8 cellular contexts compared by ENCODE assay signal in the genomic region with DNA sequence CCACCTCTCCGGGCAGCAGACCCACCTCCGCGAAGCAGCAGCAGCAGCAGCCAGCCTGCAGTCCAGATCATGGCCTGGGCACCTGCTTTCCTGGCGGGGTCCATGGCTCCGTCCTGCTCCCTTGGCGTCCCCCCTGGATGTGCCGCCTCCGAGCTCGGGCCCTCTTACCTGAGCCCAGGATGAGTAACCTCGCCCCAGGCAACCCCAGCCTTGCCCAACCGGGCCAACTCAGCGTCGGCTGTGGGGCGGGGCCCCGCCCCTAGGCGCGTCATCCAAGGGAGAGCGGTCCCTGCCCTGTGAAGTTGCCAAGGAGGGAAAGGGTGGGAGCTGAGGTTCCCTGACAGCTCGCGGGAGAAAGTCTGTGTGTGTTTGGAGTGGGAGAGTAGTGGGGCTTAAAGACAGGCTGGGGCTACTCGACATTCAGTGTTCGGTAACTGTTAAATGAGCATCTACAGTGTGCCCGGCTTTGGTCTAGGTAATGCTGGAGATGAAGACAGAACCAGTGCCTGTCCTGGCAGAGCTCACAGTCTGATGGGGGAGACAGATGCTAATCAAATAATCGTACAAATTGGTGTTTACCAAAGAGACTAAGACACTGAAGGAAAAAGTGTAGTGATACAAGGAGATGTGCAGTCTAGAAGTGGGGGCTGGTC. TPM values are rescaled to one million over a fixed set of nuclear protein-coding genes. Genes with fewer than 3 reads are reported as not detected.
DNase-seq lines count a peak whose midpoint lies in the region; ATAC-seq and TF ChIP-seq lines count a peak whose summit lies in the region.

LYPD3 (minus strand) TSS at position 141 of the 653 bp plus-strand sequence; CDS start at position 104, 37 bp downstream.

- no peaks in the 10 kb centered on the region for H3K9me3 Mint-ChIP-seq in activated CD8-positive, alpha-beta memory T cell treated with anti-CD3 and anti-CD28 coated beads, Interleukin-2, amount 10 ng/mL, durations not matched to agents 7 days and 5 days (ENCODE audit: low read depth)

- H3K9me3 ChIP-seq in tibial nerve = no peaks in the 10 kb centered on the region

- H3K36me3 ChIP-seq in kidney epithelial cell (ENCODE audit: control insufficient read depth, insufficient read depth, low read length) (no peaks in the 10 kb centered on the region), tibial nerve (peaks cover 0 to 8% (median 0%) of the 10 kb centered on the region in 3 donors)

- H3K27me3 ChIP-seq in kidney epithelial cell (ENCODE audit: control insufficient read depth, insufficient read depth, low read length) = peaks cover 5% of the 10 kb centered on the region
- no peaks in the 10 kb centered on the region for H3K27me3 ChIP-seq in tibial nerve

- no peak for TF ChIP-seq CTCF in kidney epithelial cell (IDR thresholded peaks at IDR 0.05; ENCODE audit: insufficient read depth, low read length, poor library complexity, severe bottlenecking)
- TF ChIP-seq CTCF in tibial nerve (IDR thresholded peaks at IDR 0.05) = no peak

- peak within 1 kb of the TSS; percentile 84 to 98 (median 92) for H3K27ac ChIP-seq in tibial nerve

- H3K27me3 Mint-ChIP-seq in activated CD8-positive, alpha-beta memory T cell treated with anti-CD3 and anti-CD28 coated beads, Interleukin-2, amount 10 ng/mL, durations not matched to agents 7 days and 5 days = peaks cover 4% of the 10 kb centered on the region

- H3K4me3 Mint-ChIP-seq in activated CD8-positive, alpha-beta memory T cell treated with anti-CD3 and anti-CD28 coated beads, Interleukin-2, amount 10 ng/mL, durations not matched to agents 7 days and 5 days = peak within 1 kb of the TSS; percentile 90

- H3K27ac Mint-ChIP-seq in activated CD8-positive, alpha-beta memory T cell treated with anti-CD3 and anti-CD28 coated beads, Interleukin-2, amount 10 ng/mL, durations not matched to agents 7 days and 5 days = peak within 1 kb of the TSS; percentile 41

- DNase-seq in activated CD8-positive, alpha-beta memory T cell treated with anti-CD3 and anti-CD28 coated beads, Interleukin-2, amount 10 ng/mL, durations not matched to agents 7 days and 5 days = no peak
- DNase-seq in activated CD8-positive, alpha-beta memory T cell treated with anti-CD3 and anti-CD28 coated beads for 24 hours = no peak
- peak; percentile 34 for DNase-seq in amniotic epithelial cell (ENCODE audit: low read depth)
- peak; percentile 19 for DNase-seq in kidney epithelial cell (ENCODE audit: low read depth)
- DNase-seq in tibial nerve (ENCODE audit: low spot score in 2 of 2) = no peak
- no peak for DNase-seq in SW 1271 (lab: John Stamatoyannopoulos, UW)

- ATAC-seq in activated CD8-positive, alpha-beta memory T cell treated with anti-CD3 and anti-CD28 coated beads, Interleukin-2, amount 10 ng/mL, durations not matched to agents 7 days and 5 days = no peak
- no peak for ATAC-seq in HG02610 (IDR thresholded peaks at IDR 0.05; ENCODE audit: unreplicated experiment)
- no peak for ATAC-seq in HG02973 (IDR thresholded peaks at IDR 0.05; ENCODE audit: unreplicated experiment)

- no peaks in the 10 kb centered on the region for H3K36me3 Mint-ChIP-seq in activated CD8-positive, alpha-beta memory T cell treated with anti-CD3 and anti-CD28 coated beads, Interleukin-2, amount 10 ng/mL, durations not matched to agents 7 days and 5 days

- TF ChIP-seq EP300 in tibial nerve (IDR thresholded peaks at IDR 0.05) = no peak

- H3K4me1 ChIP-seq in tibial nerve = peaks cover 0 to 22% (median 6%) of the 10 kb centered on the region in 4 donors

- TF ChIP-seq POLR2A in tibial nerve (IDR thresholded peaks at IDR 0.05) = no peak

- H3K4me3 ChIP-seq in kidney epithelial cell (ENCODE audit: low read depth, low read length) (no peak within 1 kb of the TSS), tibial nerve (peak within 1 kb of the TSS; percentile 50 to 80 (median 64))

- H3K4me1 Mint-ChIP-seq in activated CD8-positive, alpha-beta memory T cell treated with anti-CD3 and anti-CD28 coated beads, Interleukin-2, amount 10 ng/mL, durations not matched to agents 7 days and 5 days = peaks cover 30% of the 10 kb centered on the region

- WGBS in tibial nerve, 2 donors = 34 to 37% methylated on average over 23 to 24 of the region's 24 CpGs

- CTCF ChIA-PET in activated CD8-positive, alpha-beta memory T cell treated with anti-CD3 and anti-CD28 coated beads, Interleukin-2, amount 10 ng/mL, durations not matched to agents 7 days and 5 days (lab: Charles Lee) = interaction anchor here (0.7 to 5.2 kb wide), 4 partner anchors 11 to 55 kb away, joined by 3 to 54 read pairs (median 4); no protein-coding TSS in a partner anchor

RNA-seq across cellular contexts. Expression of gene LYPD3, which starts in this region (rescaled TPM):
- total RNA-seq in activated CD8-positive, alpha-beta memory T cell treated with anti-CD3 and anti-CD28 coated beads, Interleukin-2, amount 10 ng/mL, durations not matched to agents 7 days and 5 days = under 1 TPM; 0.23 to 0.33 TPM
- 0.33 and 0.62 TPM in 2 replicates for total RNA-seq in kidney epithelial cell
- under 1 TPM in 2 of 4 donors, not detected in 2; 0.42 to 0.44 TPM for total RNA-seq in tibial nerve

Comparison
In these comparisons a context has a peak if more than half of its experiments do, and no peak if none do; other contexts are left out.
1. Peak in DNase-seq in kidney epithelial cell; RNA of the gene not detected or under 1 TPM.